Comparison of ENCODE assay signal across 17 cellular contexts in the genomic region with DNA sequence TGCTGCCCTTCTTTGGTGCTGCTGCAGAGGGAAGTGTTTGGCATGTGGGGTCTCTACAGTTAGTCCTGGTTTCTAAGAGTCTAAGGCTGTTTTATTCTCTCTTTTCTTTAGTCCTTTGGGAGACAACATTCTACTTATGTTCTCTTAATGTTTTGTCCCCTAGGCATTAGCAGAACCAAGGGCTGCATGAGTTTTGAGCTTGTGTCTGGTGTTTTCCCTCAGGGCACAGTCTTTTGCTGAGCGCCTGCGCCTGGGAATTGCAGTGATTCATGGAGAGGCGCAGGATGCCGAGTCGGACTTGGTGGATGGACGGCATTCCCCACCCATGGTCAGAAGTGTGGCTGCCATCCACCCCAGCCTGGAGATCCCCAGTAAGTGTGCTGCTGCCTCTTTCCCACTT. TPM values are rescaled to one million over a fixed set of nuclear protein-coding genes. Genes with fewer than 3 reads are reported as not detected.
DNase-seq lines count a peak whose midpoint lies in the region; ATAC-seq and TF ChIP-seq lines count a peak whose summit lies in the region.
"Had no signal": no experiment of that assay in that cellular context is flagged by ENCODE, and none has a peak within 500 bp of the region (broad histone marks: within the 10 kb centered on the region; RNA-seq: fewer than 3 reads in every experiment).

No MANE protein-coding gene starts in this region.

- H3K27ac ChIP-seq in Karpas-422 (ENCODE audit: low read length), result 0 out of 2 replicates have a peak overlapping the region, but pooled peaks have one; percentile 37
- H3K27ac ChIP-seq: BLaER1 treated with 17β-estradiol and CSF1 and Interleukin-3, amounts not matched to agents 10 nM and 100 nM had no signal

- H3K27me3 ChIP-seq in Caco-2 (replicated peaks; ENCODE audit: control insufficient read depth, insufficient read depth, low read length) (no peaks in the 10 kb centered on the region), Karpas-422 (ENCODE audit: low read length) (no peaks in the 10 kb centered on the region)
- H3K27me3 ChIP-seq: BLaER1 treated with 17β-estradiol and CSF1 and Interleukin-3, amounts not matched to agents 10 nM and 100 nM had no signal

- H3K9me3 Mint-ChIP-seq in Caco-2 (ENCODE audit: unreplicated experiment) (peaks cover 9% of the 10 kb centered on the region), neural crest cell (peaks cover 2% of the 10 kb centered on the region)
- H3K9me3 Mint-ChIP-seq: HFFc6 had no signal

- H3K4me3 Mint-ChIP-seq in Caco-2 (ENCODE audit: unreplicated experiment) (no peak overlapping the region), neural crest cell (no peak overlapping the region)
- H3K4me3 Mint-ChIP-seq: CD4-positive, CD25-positive, alpha-beta regulatory T cell; HFFc6 had no signal

- H3K9me3 ChIP-seq in Caco-2 (no peaks in the 10 kb centered on the region), Karpas-422 (ENCODE audit: low read length) (no peaks in the 10 kb centered on the region)

- intact Hi-C loops in Caco-2 (cut with micrococcal nuclease; ENCODE audit: unreplicated experiment) (no loop called here), posterior cingulate gyrus (cut with DNase I) (no loop called here)

- peaks cover 87% of the 10 kb centered on the region for H3K36me3 Mint-ChIP-seq in Caco-2 (ENCODE audit: insufficient read depth, unreplicated experiment)
- H3K36me3 Mint-ChIP-seq in neural crest cell (ENCODE audit: low read depth), result peaks cover 29% of the 10 kb centered on the region

- H3K9ac ChIP-seq in Karpas-422 (ENCODE audit: low read length), result no peak overlapping the region
- H3K9ac ChIP-seq: BLaER1 treated with 17β-estradiol and CSF1 and Interleukin-3, amounts not matched to agents 10 nM and 100 nM had no signal

- no peaks in the 10 kb centered on the region for H3K9me2 ChIP-seq in Karpas-422 (replicated peaks; ENCODE audit: insufficient read depth, low read length)

- no peak overlapping the region for H3K4me2 ChIP-seq in Karpas-422 (ENCODE audit: low read depth, low read length, poor library complexity, severe bottlenecking)

- DNase-seq in Caco-2 (no peak), Karpas-422 (no peak), islet precursor cell (peak; percentile 94), neural crest cell (ENCODE audit: low read depth, low spot score) (no peak), cerebellar cortex (ENCODE audit: low spot score) (no peak), posterior cingulate gyrus (no peak)
- DNase-seq: 8988T; AML-193; CD4-positive, CD25-positive, alpha-beta regulatory T cell; DMS79; EL; GDM1; HCEC 1CT; HFFc6 had no signal

- CTCF ChIA-PET in Caco-2 (lab: Charles Lee), result no interaction called here

- peaks cover 6% of the 10 kb centered on the region for H3K4me1 Mint-ChIP-seq in Caco-2 (ENCODE audit: low read depth, unreplicated experiment)
- no peaks in the 10 kb centered on the region for H3K4me1 Mint-ChIP-seq in neural crest cell

- H3K4me3 ChIP-seq in Caco-2 (ENCODE audit: low read depth, low read length) (no peak overlapping the region), Karpas-422 (ENCODE audit: low read length) (no peak overlapping the region)
- H3K4me3 ChIP-seq: BLaER1 treated with 17β-estradiol and CSF1 and Interleukin-3, amounts not matched to agents 10 nM and 100 nM had no signal

- H3K27ac Mint-ChIP-seq in Caco-2 (ENCODE audit: unreplicated experiment) (peak overlapping the region; percentile 38), neural crest cell (ENCODE audit: unreplicated experiment) (peak overlapping the region; percentile 43)
- H3K27ac Mint-ChIP-seq: HFFc6 had no signal

- TF ChIP-seq CTCF in Caco-2 (IDR thresholded peaks at IDR 0.05; ENCODE audit: insufficient read depth in 1 of 2, low read depth in 1 of 2, low read length in 1 of 2, severe bottlenecking in 1 of 2, unreplicated experiment in 1 of 2) (no peak), neural crest cell (conservative IDR thresholded peaks at IDR 0.05) (no peak)

- no peak for ATAC-seq in GM21619 (IDR thresholded peaks at IDR 0.05; ENCODE audit: unreplicated experiment)
- ATAC-seq in GM19023 (IDR thresholded peaks at IDR 0.05; ENCODE audit: unreplicated experiment), result no peak

- no peaks in the 10 kb centered on the region for H3K4me1 ChIP-seq in Caco-2
- peaks cover 11% of the 10 kb centered on the region for H3K4me1 ChIP-seq in Karpas-422 (ENCODE audit: low read length)

- H3K27me3 Mint-ChIP-seq in Caco-2 (ENCODE audit: insufficient read depth, unreplicated experiment) (no peaks in the 10 kb centered on the region), neural crest cell (ENCODE audit: low read depth) (no peaks in the 10 kb centered on the region)
- H3K27me3 Mint-ChIP-seq: CD4-positive, CD25-positive, alpha-beta regulatory T cell had no signal

- POLR2A ChIA-PET in Caco-2 (lab: Charles Lee), result no interaction called here

- peaks cover 3% of the 10 kb centered on the region; the same call in 1 of the 2 replicates for H3K36me3 ChIP-seq in Caco-2 (ENCODE audit: control insufficient read depth, insufficient read depth, low read length)
- H3K36me3 ChIP-seq in Karpas-422 (ENCODE audit: insufficient read depth, low read length), result peaks cover 34% of the 10 kb centered on the region

- H4K20me1 ChIP-seq in Karpas-422 (ENCODE audit: insufficient read depth, low read depth, low read length), result no peaks in the 10 kb centered on the region

- no peak overlapping the region for H2AFZ ChIP-seq in Karpas-422 (ENCODE audit: low read length)

- peaks cover 2% of the 10 kb centered on the region; the same call in 1 of the 2 replicates for H3K79me2 ChIP-seq in Karpas-422 (ENCODE audit: low read length)

- no TSS peak for BruUV-seq in Caco-2 (replicated peaks; lab: Mats Ljungman, UMichigan)

RNA-seq across cellular contexts. Expression of a gene that starts 41.1 kb away (rescaled TPM):
- total RNA-seq in Caco-2 (2022) (0.19 and 0.27 TPM in 2 replicates), neural crest cell (not detected in 2 replicates)
- total RNA-seq in Karpas-422 (2014; rRNA removed; shearing (Covaris generic); ENCODE audit: low replicate concordance), result not detected in 2 replicates
- total RNA-seq: CD4-positive, CD25-positive, alpha-beta regulatory T cell; HFFc6 had no signal

RNA-seq across cellular contexts. Expression of a gene that starts 53.0 kb away (rescaled TPM):
- total RNA-seq in Caco-2 (2022) (45.8 and 49.0 TPM in 2 replicates), neural crest cell (71.8 and 72.4 TPM in 2 replicates)
- 114 and 181 TPM in 2 replicates for total RNA-seq in Karpas-422 (2014; rRNA removed; shearing (Covaris generic); ENCODE audit: low replicate concordance)
